ENCODE assay signal across 8 cellular contexts in the genomic region with DNA sequence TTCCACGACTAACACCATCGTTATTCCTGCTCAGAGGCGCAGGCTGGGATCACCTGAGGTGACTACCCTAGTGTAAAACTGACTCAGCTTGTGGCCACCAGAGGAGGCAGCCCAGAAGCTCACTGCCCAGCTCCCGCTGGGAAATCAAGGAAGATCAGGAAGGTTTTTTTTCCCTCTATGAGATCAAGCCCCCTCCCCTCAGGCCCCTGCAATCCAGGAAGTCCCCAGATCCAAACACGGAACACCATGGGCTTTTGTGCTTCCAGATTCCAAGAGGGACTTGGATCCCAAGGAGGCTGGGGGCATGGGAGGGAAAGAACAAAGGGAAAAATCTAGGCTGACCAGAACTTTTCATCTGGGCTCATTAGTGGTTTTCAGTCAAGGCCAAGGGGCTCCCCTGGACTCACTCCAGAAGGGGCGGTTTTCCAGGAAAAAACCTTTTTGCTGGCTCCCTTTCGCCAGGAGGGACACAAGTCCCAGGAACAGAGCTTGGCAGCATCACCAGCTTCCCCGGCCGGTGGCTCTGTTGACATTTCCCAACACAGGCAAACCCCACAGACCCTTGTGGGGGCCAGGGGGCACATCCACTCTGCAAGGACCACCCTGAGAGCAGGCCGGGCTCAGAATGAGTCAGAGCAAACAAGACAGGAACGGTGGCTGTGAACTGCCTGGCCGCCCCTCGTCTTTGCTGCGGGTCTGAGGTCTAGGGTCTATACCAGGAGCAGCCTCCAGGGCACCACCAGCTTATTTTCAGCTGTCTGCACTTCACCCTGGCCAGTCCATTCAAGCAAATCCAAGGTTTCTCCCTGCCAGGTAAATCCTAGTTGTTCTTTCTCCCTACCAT. TPM values are rescaled to one million over a fixed set of nuclear protein-coding genes. Genes with fewer than 3 reads are reported as not detected.
A peak's percentile ranks its signal among the peaks of the same experiment; 100 is the strongest.
DNase-seq lines count a peak whose midpoint lies in the region; ATAC-seq and TF ChIP-seq lines count a peak whose summit lies in the region.

No MANE protein-coding gene starts in this region.

- TF ChIP-seq POLR2A in stomach (IDR thresholded peaks at IDR 0.05) = no peak

- TF ChIP-seq EP300 in stomach (IDR thresholded peaks at IDR 0.05) = no peak

- no peak overlapping the region for H3K4me3 ChIP-seq in HUES48 (ENCODE audit: low read depth, low read length)
- peak overlapping the region in 2 of 4 donors; percentile 1 to 11 for H3K4me3 ChIP-seq in stomach

- TF ChIP-seq CTCF in stomach (IDR thresholded peaks at IDR 0.05) = peak in 1 of 7 experiments; percentile 7

- H3K27me3 ChIP-seq in HUES48 (ENCODE audit: control insufficient read depth, insufficient read depth, low read length) (no peaks in the 10 kb centered on the region), stomach (no peaks in the 10 kb centered on the region)

- intact Hi-C loops in stomach (cut with DNase I; ENCODE audit: low total_unique reads) = no loop called here

- 17 to 35% (median 21%) methylated on average over 12 to 14 of the region's 14 CpGs for WGBS in stomach, 5 donors

- peaks cover 26% of the 10 kb centered on the region for H3K36me3 ChIP-seq in HUES48 (ENCODE audit: control insufficient read depth, insufficient read depth, low read length)
- peaks cover 6 to 29% (median 27%) of the 10 kb centered on the region in 4 donors for H3K36me3 ChIP-seq in stomach

- peak overlapping the region; percentile 78 for H3K27ac ChIP-seq in HUES48 (ENCODE audit: low read depth, low read length)
- H3K27ac ChIP-seq in stomach = peak overlapping the region; percentile 89 to 100 (median 95)

- H3K9ac ChIP-seq in HUES48 (ENCODE audit: low read depth, low read length) = 0 out of 2 replicates have a peak overlapping the region, but pooled peaks have one; percentile 23

- DNase-seq in amniotic epithelial cell (ENCODE audit: low read depth) (peak; percentile 71), kidney glomerular epithelial cell (lab: John Stamatoyannopoulos, UW) (peak; percentile 50), stomach (no peak), hepatic stellate cell (ENCODE audit: low spot score) (no peak), NCI-H2171 (lab: John Stamatoyannopoulos, UW) (no peak)

- ATAC-seq in HG03159 (IDR thresholded peaks at IDR 0.05; ENCODE audit: unreplicated experiment) (no peak), HG02885 (IDR thresholded peaks at IDR 0.05; ENCODE audit: poor library complexity, unreplicated experiment) (no peak)

- H3K9me3 ChIP-seq in HUES48 (ENCODE audit: control insufficient read depth, insufficient read depth, low read length) (no peaks in the 10 kb centered on the region), stomach (no peaks in the 10 kb centered on the region)

- H3K4me1 ChIP-seq in HUES48 (ENCODE audit: control insufficient read depth, insufficient read depth, low read length) = peaks cover 34% of the 10 kb centered on the region
- H3K4me1 ChIP-seq in stomach = peaks cover 71 to 97% (median 90%) of the 10 kb centered on the region in 4 donors

RNA-seq across cellular contexts. Expression of gene MYH9, which starts 36.8 kb away (rescaled TPM):
- 100 to 1,000 TPM; 155 to 620 (median 272) TPM for total RNA-seq in stomach
- polyA plus RNA-seq in stomach = 10 to 100 TPM; 46.7 to 79.3 (median 54.3) TPM

Comparison
In these comparisons a context has a peak if more than half of its experiments do, and no peak if none do; other contexts are left out.
1. DNase-seq: peak in amniotic epithelial cell (single experiment) and kidney glomerular epithelial cell (single experiment); none in stomach (single experiment), hepatic stellate cell (single experiment) and NCI-H2171 (single experiment).